Comparison of ENCODE assay signal across 8 cellular contexts in genomic region chr14:69191340-69192111, GRCh38. TPM values are rescaled to one million over a fixed set of nuclear protein-coding genes. Genes with fewer than 3 reads are reported as not detected.
A peak's percentile ranks its signal among the peaks of the same experiment; 100 is the strongest.
DNase-seq lines count a peak whose midpoint lies in the region; ATAC-seq and TF ChIP-seq lines count a peak whose summit lies in the region.

Gene EXD2 (plus strand): TSS chr14:69191498. CDS start chr14:69209471, 17,973 bp downstream.

- peaks cover 5% of the 10 kb centered on the region for H3K27me3 Mint-ChIP-seq in activated CD4-positive, alpha-beta memory T cell treated with anti-CD3 and anti-CD28 coated beads, Interleukin-2, amount 10 ng/mL, durations not matched to agents 7 days and 5 days

- peaks cover 23% of the 10 kb centered on the region for H3K4me1 Mint-ChIP-seq in activated CD4-positive, alpha-beta memory T cell treated with anti-CD3 and anti-CD28 coated beads, Interleukin-2, amount 10 ng/mL, durations not matched to agents 7 days and 5 days

- CTCF ChIA-PET in activated CD4-positive, alpha-beta memory T cell treated with anti-CD3 and anti-CD28 coated beads, Interleukin-2, amount 10 ng/mL, durations not matched to agents 7 days and 5 days (lab: Charles Lee), result interaction anchor here (0.9 to 1.0 kb wide), 2 partner anchors 51 to 59 kb away, joined by 3 to 6 read pairs; no protein-coding TSS in a partner anchor

- no peaks in the 10 kb centered on the region for H3K27me3 ChIP-seq in right lobe of liver

- H3K9me3 ChIP-seq in right lobe of liver, result no peaks in the 10 kb centered on the region

- H3K27ac Mint-ChIP-seq in activated CD4-positive, alpha-beta memory T cell treated with anti-CD3 and anti-CD28 coated beads, Interleukin-2, amount 10 ng/mL, durations not matched to agents 7 days and 5 days, result peak within 1 kb of the TSS; percentile 69

- TF ChIP-seq CTCF in AG10803 (conservative IDR thresholded peaks at IDR 0.05; ENCODE audit: low read length) (no peak), right lobe of liver (IDR thresholded peaks at IDR 0.05) (no peak)

- POLR2A ChIA-PET in activated CD4-positive, alpha-beta memory T cell treated with anti-CD3 and anti-CD28 coated beads, Interleukin-2, amount 10 ng/mL, durations not matched to agents 7 days and 5 days (lab: Charles Lee), result interaction anchor here (0.8 to 2.2 kb wide), 7 partner anchors 10 to 62 kb away, joined by 3 to 9 read pairs (median 3); partner anchors contain the start of gene DCAF5

- TF ChIP-seq POLR2A in GM19099 (IDR thresholded peaks at IDR 0.05; ENCODE audit: extremely low read depth, insufficient read length, low read depth), result peak; percentile 61
- TF ChIP-seq POLR2A in right lobe of liver (IDR thresholded peaks at IDR 0.05), result peak; percentile 54

- peaks cover 0 to 3% (median 0%) of the 10 kb centered on the region in 4 donors for H3K4me1 ChIP-seq in right lobe of liver

- H3K4me3 ChIP-seq in AG10803 (ENCODE audit: low read length) (peak within 1 kb of the TSS; percentile 88), right lobe of liver (peak within 1 kb of the TSS; percentile 71 to 82 (median 76))

- H3K4me3 Mint-ChIP-seq in activated CD4-positive, alpha-beta memory T cell treated with anti-CD3 and anti-CD28 coated beads, Interleukin-2, amount 10 ng/mL, durations not matched to agents 7 days and 5 days, result peak within 1 kb of the TSS; percentile 85

- H3K36me3 ChIP-seq in right lobe of liver, result no peaks in the 10 kb centered on the region

- DNase-seq in AG10803 (ENCODE audit: low read depth), result peak; percentile 78
- peak; percentile 96 to 98 for DNase-seq in NCI-H524 (lab: John Stamatoyannopoulos, UW)
- peak; percentile 72 for DNase-seq in activated CD4-positive, alpha-beta memory T cell treated with anti-CD3 and anti-CD28 coated beads, Interleukin-2, amount 10 ng/mL, durations not matched to agents 7 days and 5 days
- DNase-seq in ecto neural progenitor cell (ENCODE audit: low spot score), result peak; percentile 88
- peak; percentile 87 to 92 (median 90) for DNase-seq in right lobe of liver
- DNase-seq in stimulated activated CD4-positive, alpha-beta T cell treated with anti-CD3 and anti-CD28 coated beads, Interleukin-4, amount 100 ng/mL, for 4 hours, result peak; percentile 65 to 66

- ATAC-seq in HG03439 (IDR thresholded peaks at IDR 0.05; ENCODE audit: unreplicated experiment) (peak; percentile 90), right lobe of liver (peak; percentile 98 to 100 (median 99))

- no peaks in the 10 kb centered on the region for H3K9me3 Mint-ChIP-seq in activated CD4-positive, alpha-beta memory T cell treated with anti-CD3 and anti-CD28 coated beads, Interleukin-2, amount 10 ng/mL, durations not matched to agents 7 days and 5 days

- WGBS in right lobe of liver (ENCODE audit: insufficient coverage, low coverage, low lambda C conversion rate, missing lambda C conversion rate), result 0% methylated on average over 17 of the region's 58 CpGs

- no peaks in the 10 kb centered on the region for H3K36me3 Mint-ChIP-seq in activated CD4-positive, alpha-beta memory T cell treated with anti-CD3 and anti-CD28 coated beads, Interleukin-2, amount 10 ng/mL, durations not matched to agents 7 days and 5 days (ENCODE audit: low read depth)

- intact Hi-C loops in right lobe of liver (cut with DNase I), result no loop called here

- H3K27ac ChIP-seq in right lobe of liver, result peak within 1 kb of the TSS; percentile 39 to 74 (median 48)

RNA-seq across cellular contexts. Expression of gene EXD2, which starts in this region (rescaled TPM):
- 1 to 10 TPM; 5.3 to 5.7 TPM for total RNA-seq in activated CD4-positive, alpha-beta memory T cell treated with anti-CD3 and anti-CD28 coated beads, Interleukin-2, amount 10 ng/mL, durations not matched to agents 7 days and 5 days
- total RNA-seq in right lobe of liver, result 10 to 100 TPM in 1 of 6 experiments, 1 to 10 TPM in 5; 7.4 to 10.4 (median 8.2) TPM

Comparison
In these comparisons a context has a peak if more than half of its experiments do, and no peak if none do; other contexts are left out.
1. Peak in every context shown above with its lines: DNase-seq, ATAC-seq, H3K4me3 ChIP-seq and H3K27ac ChIP-seq.